15 cellular contexts compared by ENCODE assay signal in genomic region chr1:50237081-50237480, GRCh38.
DNase-seq lines count a peak whose midpoint lies in the region; ATAC-seq and TF ChIP-seq lines count a peak whose summit lies in the region.
"Had no signal": no experiment of that assay in that cellular context is flagged by ENCODE, and none has a peak within 500 bp of the region (broad histone marks: within the 10 kb centered on the region; RNA-seq: fewer than 3 reads in every experiment).

No MANE protein-coding gene starts in this region.

- H3K14ac ChIP-seq in neuronal stem cell (ENCODE audit: low read length), result no peak overlapping the region

- H2AFZ ChIP-seq in neuronal stem cell (ENCODE audit: low read length), result no peak overlapping the region

- H4K91ac ChIP-seq in neuronal stem cell (ENCODE audit: low read depth, low read length, poor library complexity), result no peak overlapping the region

- H3K9me3 ChIP-seq in neuronal stem cell (replicated peaks in 1 of 2; ENCODE audit: control insufficient read depth in 2 of 2, insufficient read depth in 1 of 2, low read depth in 1 of 2, low read length in 2 of 2), result no peaks in the 10 kb centered on the region
- H3K9me3 ChIP-seq: A549, BE2C, HAP-1 had no signal

- peak overlapping the region in 3 of 5 experiments; percentile 13 to 44 (median 29) for H3K27ac Mint-ChIP-seq in brain
- H3K27ac Mint-ChIP-seq: CD4-positive, alpha-beta memory T cell had no signal

- H4K8ac ChIP-seq in neuronal stem cell (ENCODE audit: low read depth, low read length), result no peak overlapping the region

- H3K27ac ChIP-seq in neuronal stem cell (replicated peaks; ENCODE audit: low read length), result no peak overlapping the region
- H3K27ac ChIP-seq: A549, C4-2B had no signal

- H3K79me1 ChIP-seq in neuronal stem cell (ENCODE audit: low read depth, low read length), result no peaks in the 10 kb centered on the region

- WGBS in neuronal stem cell (ENCODE audit: extremely low coverage in 2 of 2, insufficient read length in 2 of 2, insufficient replicate concordance in 1 of 2), 2 donors, result no CpG with 5 or more reads among the region's 6 CpGs

- H3K36me3 Mint-ChIP-seq in brain, result no peaks in the 10 kb centered on the region
- H3K36me3 Mint-ChIP-seq: CD4-positive, alpha-beta memory T cell had no signal

- no peaks in the 10 kb centered on the region for H3K4me1 ChIP-seq in neuronal stem cell (ENCODE audit: control insufficient read depth in 2 of 2, insufficient read depth in 1 of 2, low read depth in 1 of 2, low read length in 2 of 2)
- H3K4me1 ChIP-seq: A549, BE2C, HAP-1 had no signal

- no peak overlapping the region for H3K4me3 ChIP-seq in neuronal stem cell (ENCODE audit: low read length in 2 of 2)
- H3K4me3 ChIP-seq: A549, HAP-1 had no signal

- H3K18ac ChIP-seq in neuronal stem cell (ENCODE audit: low read length), result no peak overlapping the region

- no peaks in the 10 kb centered on the region for H3K27me3 Mint-ChIP-seq in brain

- H3K4me1 Mint-ChIP-seq in brain, result peaks cover 9% of the 10 kb centered on the region
- H3K4me1 Mint-ChIP-seq: CD4-positive, alpha-beta memory T cell had no signal

- no peak overlapping the region for H2BK12ac ChIP-seq in neuronal stem cell (ENCODE audit: low read length)

- H2AK5ac ChIP-seq in neuronal stem cell (ENCODE audit: low read depth, low read length), result no peak overlapping the region

- no peak overlapping the region for H2BK5ac ChIP-seq in neuronal stem cell (ENCODE audit: low read length)

- H3K4ac ChIP-seq in neuronal stem cell (ENCODE audit: low read length), result no peak overlapping the region

- no peak overlapping the region for H2BK15ac ChIP-seq in neuronal stem cell (ENCODE audit: low read length)

- no peak overlapping the region for H3K4me2 ChIP-seq in neuronal stem cell (ENCODE audit: insufficient read depth, low read length, poor library complexity, severe bottlenecking)
- H3K4me2 ChIP-seq: A549 had no signal

- ATAC-seq in HG02870 (IDR thresholded peaks at IDR 0.05; ENCODE audit: unreplicated experiment), result no peak
- ATAC-seq: A549, HepG2 had no signal

- no peak overlapping the region for H3K4me3 Mint-ChIP-seq in brain
- H3K4me3 Mint-ChIP-seq: CD4-positive, alpha-beta memory T cell had no signal

- DNase-seq in DMS79 treated with DMSO at 0.1 percent for 48 hours (lab: John Stamatoyannopoulos, UW) (peak; percentile 93), NCI-H1092 treated with DMSO at 0.1 percent for 48 hours (lab: John Stamatoyannopoulos, UW) (peak; percentile 81), NCI-H2081 (lab: John Stamatoyannopoulos, UW) (peak; percentile 52 to 87), neuronal stem cell (ENCODE audit: low spot score) (no peak), RKO (ENCODE audit: low spot score) (no peak)
- DNase-seq: BE2C; CD4-positive, alpha-beta memory T cell; DMS153; GF-D8 had no signal

- no peak overlapping the region for H3K9ac ChIP-seq in neuronal stem cell (ENCODE audit: low read depth, low read length, poor library complexity)

- no peak overlapping the region for H2BK120ac ChIP-seq in neuronal stem cell (ENCODE audit: low read depth, low read length)

- peaks cover 3 to 25% (median 19%) of the 10 kb centered on the region in 5 experiments for H3K9me3 Mint-ChIP-seq in brain

- H3K23ac ChIP-seq in neuronal stem cell (ENCODE audit: low read depth, low read length, poor library complexity), result no peak overlapping the region

- no peak for TF ChIP-seq CTCF in brain (conservative IDR thresholded peaks at IDR 0.05)

- no peaks in the 10 kb centered on the region for H3K36me3 ChIP-seq in neuronal stem cell (replicated peaks in 1 of 2; ENCODE audit: control insufficient read depth in 2 of 2, insufficient read depth in 2 of 2, low read length in 2 of 2)
- H3K36me3 ChIP-seq: BE2C, HAP-1 had no signal

- no peaks in the 10 kb centered on the region for H3K27me3 ChIP-seq in neuronal stem cell (ENCODE audit: control insufficient read depth in 3 of 3, insufficient read depth in 3 of 3, low read depth in 1 of 3, low read length in 3 of 3)
- H3K27me3 ChIP-seq: BE2C had no signal

Comparison
In these comparisons a context has a peak if more than half of its experiments do, and no peak if none do; other contexts are left out.
1. DNase-seq: peak in DMS79 treated with DMSO at 0.1 percent for 48 hours (single experiment), NCI-H1092 treated with DMSO at 0.1 percent for 48 hours (single experiment) and NCI-H2081 (2 of 2); none in neuronal stem cell (single experiment) and RKO (single experiment).